Comparison of ENCODE assay signal across 1 cellular context in genomic region chr7:141074162-141074989, GRCh38.
TF ChIP-seq lines count a peak whose summit lies in the region.

No MANE protein-coding gene starts in this region.

TF ChIP-seq in HepG2, 621 proteins besides CTCF, POLR2A, EP300 and RAD21:
- TF ChIP-seq ZNF768 (CRISPR knock-in tag; IDR thresholded peaks at IDR 0.05) (0 out of 2 replicates have a peak, but pooled peaks have one; percentile 8), RBM22 (optimal IDR thresholded peaks at IDR 0.05; ENCODE audit: low read length) (no peak), ZNF12 (CRISPR knock-in tag; IDR thresholded peaks at IDR 0.05) (no peak), EZH2 (conservative IDR thresholded peaks at IDR 0.05; ENCODE audit: low read depth, low read length) (peak; percentile 45; the same call in 1 of the 2 replicates), JARID2 (CRISPR knock-in tag; IDR thresholded peaks at IDR 0.05; ENCODE audit: insufficient replicate concordance) (no peak), GABPB1 (CRISPR knock-in tag; IDR thresholded peaks at IDR 0.05) (0 out of 2 replicates have a peak, but pooled peaks have one; percentile 23), ZNF800 (CRISPR knock-in tag; IDR thresholded peaks at IDR 0.05) (peak; percentile 92), YY1 (IDR thresholded peaks at IDR 0.05; ENCODE audit: insufficient read depth, insufficient replicate concordance, low read depth, low read length) (peak; percentile 7)
- TF ChIP-seq, protein P1, sequence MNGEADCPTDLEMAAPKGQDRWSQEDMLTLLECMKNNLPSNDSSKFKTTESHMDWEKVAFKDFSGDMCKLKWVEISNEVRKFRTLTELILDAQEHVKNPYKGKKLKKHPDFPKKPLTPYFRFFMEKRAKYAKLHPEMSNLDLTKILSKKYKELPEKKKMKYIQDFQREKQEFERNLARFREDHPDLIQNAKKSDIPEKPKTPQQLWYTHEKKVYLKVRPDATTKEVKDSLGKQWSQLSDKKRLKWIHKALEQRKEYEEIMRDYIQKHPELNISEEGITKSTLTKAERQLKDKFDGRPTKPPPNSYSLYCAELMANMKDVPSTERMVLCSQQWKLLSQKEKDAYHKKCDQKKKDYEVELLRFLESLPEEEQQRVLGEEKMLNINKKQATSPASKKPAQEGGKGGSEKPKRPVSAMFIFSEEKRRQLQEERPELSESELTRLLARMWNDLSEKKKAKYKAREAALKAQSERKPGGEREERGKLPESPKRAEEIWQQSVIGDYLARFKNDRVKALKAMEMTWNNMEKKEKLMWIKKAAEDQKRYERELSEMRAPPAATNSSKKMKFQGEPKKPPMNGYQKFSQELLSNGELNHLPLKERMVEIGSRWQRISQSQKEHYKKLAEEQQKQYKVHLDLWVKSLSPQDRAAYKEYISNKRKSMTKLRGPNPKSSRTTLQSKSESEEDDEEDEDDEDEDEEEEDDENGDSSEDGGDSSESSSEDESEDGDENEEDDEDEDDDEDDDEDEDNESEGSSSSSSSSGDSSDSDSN (CRISPR knock-in tag; IDR thresholded peaks at IDR 0.05): 0 out of 2 replicates have a peak, but pooled peaks have one; percentile 29
- TF ChIP-seq, protein P2, sequence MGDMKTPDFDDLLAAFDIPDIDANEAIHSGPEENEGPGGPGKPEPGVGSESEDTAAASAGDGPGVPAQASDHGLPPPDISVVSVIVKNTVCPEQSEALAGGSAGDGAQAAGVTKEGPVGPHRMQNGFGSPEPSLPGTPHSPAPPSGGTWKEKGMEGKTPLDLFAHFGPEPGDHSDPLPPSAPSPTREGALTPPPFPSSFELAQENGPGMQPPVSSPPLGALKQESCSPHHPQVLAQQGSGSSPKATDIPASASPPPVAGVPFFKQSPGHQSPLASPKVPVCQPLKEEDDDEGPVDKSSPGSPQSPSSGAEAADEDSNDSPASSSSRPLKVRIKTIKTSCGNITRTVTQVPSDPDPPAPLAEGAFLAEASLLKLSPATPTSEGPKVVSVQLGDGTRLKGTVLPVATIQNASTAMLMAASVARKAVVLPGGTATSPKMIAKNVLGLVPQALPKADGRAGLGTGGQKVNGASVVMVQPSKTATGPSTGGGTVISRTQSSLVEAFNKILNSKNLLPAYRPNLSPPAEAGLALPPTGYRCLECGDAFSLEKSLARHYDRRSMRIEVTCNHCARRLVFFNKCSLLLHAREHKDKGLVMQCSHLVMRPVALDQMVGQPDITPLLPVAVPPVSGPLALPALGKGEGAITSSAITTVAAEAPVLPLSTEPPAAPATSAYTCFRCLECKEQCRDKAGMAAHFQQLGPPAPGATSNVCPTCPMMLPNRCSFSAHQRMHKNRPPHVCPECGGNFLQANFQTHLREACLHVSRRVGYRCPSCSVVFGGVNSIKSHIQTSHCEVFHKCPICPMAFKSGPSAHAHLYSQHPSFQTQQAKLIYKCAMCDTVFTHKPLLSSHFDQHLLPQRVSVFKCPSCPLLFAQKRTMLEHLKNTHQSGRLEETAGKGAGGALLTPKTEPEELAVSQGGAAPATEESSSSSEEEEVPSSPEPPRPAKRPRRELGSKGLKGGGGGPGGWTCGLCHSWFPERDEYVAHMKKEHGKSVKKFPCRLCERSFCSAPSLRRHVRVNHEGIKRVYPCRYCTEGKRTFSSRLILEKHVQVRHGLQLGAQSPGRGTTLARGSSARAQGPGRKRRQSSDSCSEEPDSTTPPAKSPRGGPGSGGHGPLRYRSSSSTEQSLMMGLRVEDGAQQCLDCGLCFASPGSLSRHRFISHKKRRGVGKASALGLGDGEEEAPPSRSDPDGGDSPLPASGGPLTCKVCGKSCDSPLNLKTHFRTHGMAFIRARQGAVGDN (CRISPR knock-in tag; IDR thresholded peaks at IDR 0.05): 0 out of 2 replicates have a peak, but pooled peaks have one; percentile 32
- TF ChIP-seq, protein P3, sequence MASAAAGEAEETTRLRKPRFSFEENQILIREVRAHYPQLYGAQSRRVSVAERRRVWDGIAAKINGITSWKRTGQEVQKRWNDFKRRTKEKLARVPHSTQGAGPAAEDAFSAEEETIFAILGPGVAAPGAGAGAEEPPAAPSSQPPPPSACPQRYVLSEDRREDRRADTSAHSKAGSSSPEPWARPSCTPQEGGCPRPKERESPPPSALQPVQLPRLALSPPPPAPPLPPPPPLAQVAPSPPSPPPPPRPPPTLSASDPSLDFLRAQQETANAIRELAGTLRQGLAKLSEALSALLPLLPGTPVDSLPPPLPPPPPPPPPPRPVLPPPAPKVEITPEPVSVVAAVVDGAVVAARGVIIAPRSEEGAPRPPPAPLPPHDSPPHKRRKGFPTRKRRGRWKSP (CRISPR knock-in tag; IDR thresholded peaks at IDR 0.05): peak; percentile 39; the same call in 1 of the 2 replicates
